1 cellular context compared by ENCODE assay signal in the genomic region with DNA sequence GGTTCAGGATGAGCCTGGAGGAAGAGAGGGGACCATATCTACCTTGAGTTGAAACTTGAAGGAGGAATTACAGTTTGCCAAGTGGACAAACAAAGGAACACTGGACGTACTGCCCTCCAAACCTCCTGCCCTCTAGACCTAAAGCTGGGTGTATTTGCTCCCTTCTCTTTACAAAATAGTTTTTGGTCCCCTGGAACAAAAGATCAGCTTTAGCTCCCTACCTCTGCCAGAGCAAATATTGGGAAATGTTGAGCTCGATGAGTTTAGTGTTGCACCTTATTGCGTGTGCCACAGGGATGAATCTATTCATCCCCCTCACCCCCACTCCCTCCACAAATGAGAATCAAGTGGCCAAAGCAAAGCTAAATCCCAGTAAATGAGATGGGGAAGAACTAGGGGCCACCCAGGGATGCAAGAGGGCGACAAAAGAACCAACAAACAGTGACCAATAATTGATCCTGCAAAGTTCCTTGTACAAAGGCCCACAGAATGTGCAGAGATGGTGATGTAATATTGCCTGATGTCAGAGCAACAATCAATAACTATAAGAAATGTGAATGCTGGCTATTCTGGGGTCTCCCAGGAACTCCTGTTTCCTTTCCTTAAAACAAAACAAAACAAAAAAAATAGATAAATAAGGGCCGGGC.
A peak's percentile ranks its signal among the peaks of the same experiment; 100 is the strongest.
TF ChIP-seq lines count a peak whose summit lies in the region.

No MANE protein-coding gene starts in this region.

TF ChIP-seq in HepG2, 621 proteins besides CTCF, POLR2A, EP300 and RAD21 (continued from another document and continues in another):
- TF ChIP-seq, protein P1, sequence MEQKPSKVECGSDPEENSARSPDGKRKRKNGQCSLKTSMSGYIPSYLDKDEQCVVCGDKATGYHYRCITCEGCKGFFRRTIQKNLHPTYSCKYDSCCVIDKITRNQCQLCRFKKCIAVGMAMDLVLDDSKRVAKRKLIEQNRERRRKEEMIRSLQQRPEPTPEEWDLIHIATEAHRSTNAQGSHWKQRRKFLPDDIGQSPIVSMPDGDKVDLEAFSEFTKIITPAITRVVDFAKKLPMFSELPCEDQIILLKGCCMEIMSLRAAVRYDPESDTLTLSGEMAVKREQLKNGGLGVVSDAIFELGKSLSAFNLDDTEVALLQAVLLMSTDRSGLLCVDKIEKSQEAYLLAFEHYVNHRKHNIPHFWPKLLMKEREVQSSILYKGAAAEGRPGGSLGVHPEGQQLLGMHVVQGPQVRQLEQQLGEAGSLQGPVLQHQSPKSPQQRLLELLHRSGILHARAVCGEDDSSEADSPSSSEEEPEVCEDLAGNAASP (CRISPR knock-in tag; IDR thresholded peaks at IDR 0.05; ENCODE audit: borderline replicate concordance), result peak; percentile 40; the same call in 1 of the 2 replicates
- TF ChIP-seq KLF16 (CRISPR knock-in tag; IDR thresholded peaks at IDR 0.05), result peak in 1 of 2 experiments; percentile 93; a peak in 2 of 4 replicates
- peak; percentile 64 for TF ChIP-seq ZNF788 (CRISPR knock-in tag; IDR thresholded peaks at IDR 0.05; ENCODE audit: borderline replicate concordance)
- TF ChIP-seq ZBTB44 (CRISPR knock-in tag; IDR thresholded peaks at IDR 0.05), result no peak
- TF ChIP-seq, protein P2, sequence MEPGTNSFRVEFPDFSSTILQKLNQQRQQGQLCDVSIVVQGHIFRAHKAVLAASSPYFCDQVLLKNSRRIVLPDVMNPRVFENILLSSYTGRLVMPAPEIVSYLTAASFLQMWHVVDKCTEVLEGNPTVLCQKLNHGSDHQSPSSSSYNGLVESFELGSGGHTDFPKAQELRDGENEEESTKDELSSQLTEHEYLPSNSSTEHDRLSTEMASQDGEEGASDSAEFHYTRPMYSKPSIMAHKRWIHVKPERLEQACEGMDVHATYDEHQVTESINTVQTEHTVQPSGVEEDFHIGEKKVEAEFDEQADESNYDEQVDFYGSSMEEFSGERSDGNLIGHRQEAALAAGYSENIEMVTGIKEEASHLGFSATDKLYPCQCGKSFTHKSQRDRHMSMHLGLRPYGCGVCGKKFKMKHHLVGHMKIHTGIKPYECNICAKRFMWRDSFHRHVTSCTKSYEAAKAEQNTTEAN (CRISPR knock-in tag; conservative IDR thresholded peaks at IDR 0.05), result peak; percentile 70; the same call in 1 of the 2 replicates
- TF ChIP-seq, protein P3, sequence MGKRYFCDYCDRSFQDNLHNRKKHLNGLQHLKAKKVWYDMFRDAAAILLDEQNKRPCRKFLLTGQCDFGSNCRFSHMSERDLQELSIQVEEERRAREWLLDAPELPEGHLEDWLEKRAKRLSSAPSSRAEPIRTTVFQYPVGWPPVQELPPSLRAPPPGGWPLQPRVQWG (CRISPR knock-in tag; IDR thresholded peaks at IDR 0.05; ENCODE audit: borderline replicate concordance, low read depth), result no peak
- peak; percentile 45; the same call in 1 of the 2 replicates for TF ChIP-seq AKAP8 (CRISPR knock-in tag; IDR thresholded peaks at IDR 0.05)
- TF ChIP-seq ZNF441 (CRISPR knock-in tag; IDR thresholded peaks at IDR 0.05; ENCODE audit: borderline replicate concordance), result no peak
- TF ChIP-seq MAZ (IDR thresholded peaks at IDR 0.05; ENCODE audit: borderline replicate concordance, low read depth, low read length), result no peak
- peak; percentile 24 for TF ChIP-seq MAZ (CRISPR knock-in tag; IDR thresholded peaks at IDR 0.05; ENCODE audit: low read depth)
- TF ChIP-seq ZNF343 (CRISPR knock-in tag; IDR thresholded peaks at IDR 0.05), result no peak
- peak; percentile 69; the same call in 1 of the 2 replicates for TF ChIP-seq TRAFD1 (CRISPR knock-in tag; IDR thresholded peaks at IDR 0.05; ENCODE audit: borderline replicate concordance)
- TF ChIP-seq FOXO1 (CRISPR knock-in tag; IDR thresholded peaks at IDR 0.05), result peak; percentile 68
- TF ChIP-seq HDAC1 (CRISPR knock-in tag; IDR thresholded peaks at IDR 0.05), result 0 out of 2 replicates have a peak, but pooled peaks have one; percentile 49
- TF ChIP-seq TBP (CRISPR knock-in tag; IDR thresholded peaks at IDR 0.05), result no peak
- peak; percentile 39; the same call in 1 of the 2 replicates for TF ChIP-seq ZNF746 (CRISPR knock-in tag; IDR thresholded peaks at IDR 0.05)
- TF ChIP-seq FOXJ3 (CRISPR knock-in tag; IDR thresholded peaks at IDR 0.05; ENCODE audit: borderline replicate concordance), result peak; percentile 82; the same call in 1 of the 2 replicates
- TF ChIP-seq FOXA1 (IDR thresholded peaks at IDR 0.05), result no peak
- peak; percentile 89 for TF ChIP-seq FOXA1 (CRISPR knock-in tag; IDR thresholded peaks at IDR 0.05)
- peak; percentile 91 for TF ChIP-seq CBX5 (CRISPR knock-in tag; IDR thresholded peaks at IDR 0.05; ENCODE audit: borderline replicate concordance)
- TF ChIP-seq ZNF614 (CRISPR knock-in tag; IDR thresholded peaks at IDR 0.05; ENCODE audit: borderline replicate concordance), result peak; percentile 91
- TF ChIP-seq SP140L (CRISPR knock-in tag; IDR thresholded peaks at IDR 0.05; ENCODE audit: borderline replicate concordance), result no peak
- TF ChIP-seq DMAP1 (CRISPR knock-in tag; IDR thresholded peaks at IDR 0.05), result no peak
- 0 out of 2 replicates have a peak, but pooled peaks have one; percentile 37 for TF ChIP-seq ZNF674 (CRISPR knock-in tag; IDR thresholded peaks at IDR 0.05; ENCODE audit: low read depth)
- TF ChIP-seq ATF7 (IDR thresholded peaks at IDR 0.05), result peak; percentile 69
- TF ChIP-seq ATF7 (CRISPR knock-in tag; IDR thresholded peaks at IDR 0.05), result peak; percentile 56; the same call in 1 of the 2 replicates
- TF ChIP-seq, protein P4, sequence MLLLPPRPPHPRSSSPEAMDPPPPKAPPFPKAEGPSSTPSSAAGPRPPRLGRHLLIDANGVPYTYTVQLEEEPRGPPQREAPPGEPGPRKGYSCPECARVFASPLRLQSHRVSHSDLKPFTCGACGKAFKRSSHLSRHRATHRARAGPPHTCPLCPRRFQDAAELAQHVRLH (CRISPR knock-in tag; IDR thresholded peaks at IDR 0.05; ENCODE audit: borderline replicate concordance, low read depth), result peak; percentile 7; the same call in 1 of the 2 replicates
- TF ChIP-seq TEAD3 (CRISPR knock-in tag; optimal IDR thresholded peaks at IDR 0.05; ENCODE audit: borderline replicate concordance), result peak; percentile 67
- peak; percentile 38; the same call in 1 of the 2 replicates for TF ChIP-seq MAX (IDR thresholded peaks at IDR 0.05)
- peak; percentile 64 for TF ChIP-seq KAT8 (CRISPR knock-in tag; IDR thresholded peaks at IDR 0.05)
- 0 out of 2 replicates have a peak, but pooled peaks have one; percentile 7 for TF ChIP-seq TSC22D2 (CRISPR knock-in tag; IDR thresholded peaks at IDR 0.05; ENCODE audit: borderline replicate concordance)
- TF ChIP-seq, protein P5, sequence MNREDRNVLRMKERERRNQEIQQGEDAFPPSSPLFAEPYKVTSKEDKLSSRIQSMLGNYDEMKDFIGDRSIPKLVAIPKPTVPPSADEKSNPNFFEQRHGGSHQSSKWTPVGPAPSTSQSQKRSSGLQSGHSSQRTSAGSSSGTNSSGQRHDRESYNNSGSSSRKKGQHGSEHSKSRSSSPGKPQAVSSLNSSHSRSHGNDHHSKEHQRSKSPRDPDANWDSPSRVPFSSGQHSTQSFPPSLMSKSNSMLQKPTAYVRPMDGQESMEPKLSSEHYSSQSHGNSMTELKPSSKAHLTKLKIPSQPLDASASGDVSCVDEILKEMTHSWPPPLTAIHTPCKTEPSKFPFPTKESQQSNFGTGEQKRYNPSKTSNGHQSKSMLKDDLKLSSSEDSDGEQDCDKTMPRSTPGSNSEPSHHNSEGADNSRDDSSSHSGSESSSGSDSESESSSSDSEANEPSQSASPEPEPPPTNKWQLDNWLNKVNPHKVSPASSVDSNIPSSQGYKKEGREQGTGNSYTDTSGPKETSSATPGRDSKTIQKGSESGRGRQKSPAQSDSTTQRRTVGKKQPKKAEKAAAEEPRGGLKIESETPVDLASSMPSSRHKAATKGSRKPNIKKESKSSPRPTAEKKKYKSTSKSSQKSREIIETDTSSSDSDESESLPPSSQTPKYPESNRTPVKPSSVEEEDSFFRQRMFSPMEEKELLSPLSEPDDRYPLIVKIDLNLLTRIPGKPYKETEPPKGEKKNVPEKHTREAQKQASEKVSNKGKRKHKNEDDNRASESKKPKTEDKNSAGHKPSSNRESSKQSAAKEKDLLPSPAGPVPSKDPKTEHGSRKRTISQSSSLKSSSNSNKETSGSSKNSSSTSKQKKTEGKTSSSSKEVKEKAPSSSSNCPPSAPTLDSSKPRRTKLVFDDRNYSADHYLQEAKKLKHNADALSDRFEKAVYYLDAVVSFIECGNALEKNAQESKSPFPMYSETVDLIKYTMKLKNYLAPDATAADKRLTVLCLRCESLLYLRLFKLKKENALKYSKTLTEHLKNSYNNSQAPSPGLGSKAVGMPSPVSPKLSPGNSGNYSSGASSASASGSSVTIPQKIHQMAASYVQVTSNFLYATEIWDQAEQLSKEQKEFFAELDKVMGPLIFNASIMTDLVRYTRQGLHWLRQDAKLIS (CRISPR knock-in tag; IDR thresholded peaks at IDR 0.05), result peak; percentile 49; the same call in 1 of the 2 replicates
- TF ChIP-seq KDM1A (CRISPR knock-in tag; IDR thresholded peaks at IDR 0.05), result 0 out of 2 replicates have a peak, but pooled peaks have one; percentile 65
- TF ChIP-seq, protein P6, sequence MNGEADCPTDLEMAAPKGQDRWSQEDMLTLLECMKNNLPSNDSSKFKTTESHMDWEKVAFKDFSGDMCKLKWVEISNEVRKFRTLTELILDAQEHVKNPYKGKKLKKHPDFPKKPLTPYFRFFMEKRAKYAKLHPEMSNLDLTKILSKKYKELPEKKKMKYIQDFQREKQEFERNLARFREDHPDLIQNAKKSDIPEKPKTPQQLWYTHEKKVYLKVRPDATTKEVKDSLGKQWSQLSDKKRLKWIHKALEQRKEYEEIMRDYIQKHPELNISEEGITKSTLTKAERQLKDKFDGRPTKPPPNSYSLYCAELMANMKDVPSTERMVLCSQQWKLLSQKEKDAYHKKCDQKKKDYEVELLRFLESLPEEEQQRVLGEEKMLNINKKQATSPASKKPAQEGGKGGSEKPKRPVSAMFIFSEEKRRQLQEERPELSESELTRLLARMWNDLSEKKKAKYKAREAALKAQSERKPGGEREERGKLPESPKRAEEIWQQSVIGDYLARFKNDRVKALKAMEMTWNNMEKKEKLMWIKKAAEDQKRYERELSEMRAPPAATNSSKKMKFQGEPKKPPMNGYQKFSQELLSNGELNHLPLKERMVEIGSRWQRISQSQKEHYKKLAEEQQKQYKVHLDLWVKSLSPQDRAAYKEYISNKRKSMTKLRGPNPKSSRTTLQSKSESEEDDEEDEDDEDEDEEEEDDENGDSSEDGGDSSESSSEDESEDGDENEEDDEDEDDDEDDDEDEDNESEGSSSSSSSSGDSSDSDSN (CRISPR knock-in tag; IDR thresholded peaks at IDR 0.05), result peak; percentile 39; the same call in 1 of the 2 replicates
- TF ChIP-seq MED13 (CRISPR knock-in tag; IDR thresholded peaks at IDR 0.05), result no peak
- TF ChIP-seq ZNF616 (CRISPR knock-in tag; IDR thresholded peaks at IDR 0.05; ENCODE audit: low read depth), result 0 out of 2 replicates have a peak, but pooled peaks have one; percentile 52
- peak; percentile 90; the same call in 1 of the 2 replicates for TF ChIP-seq FOXA3 (CRISPR knock-in tag; IDR thresholded peaks at IDR 0.05)
- TF ChIP-seq, protein P7, sequence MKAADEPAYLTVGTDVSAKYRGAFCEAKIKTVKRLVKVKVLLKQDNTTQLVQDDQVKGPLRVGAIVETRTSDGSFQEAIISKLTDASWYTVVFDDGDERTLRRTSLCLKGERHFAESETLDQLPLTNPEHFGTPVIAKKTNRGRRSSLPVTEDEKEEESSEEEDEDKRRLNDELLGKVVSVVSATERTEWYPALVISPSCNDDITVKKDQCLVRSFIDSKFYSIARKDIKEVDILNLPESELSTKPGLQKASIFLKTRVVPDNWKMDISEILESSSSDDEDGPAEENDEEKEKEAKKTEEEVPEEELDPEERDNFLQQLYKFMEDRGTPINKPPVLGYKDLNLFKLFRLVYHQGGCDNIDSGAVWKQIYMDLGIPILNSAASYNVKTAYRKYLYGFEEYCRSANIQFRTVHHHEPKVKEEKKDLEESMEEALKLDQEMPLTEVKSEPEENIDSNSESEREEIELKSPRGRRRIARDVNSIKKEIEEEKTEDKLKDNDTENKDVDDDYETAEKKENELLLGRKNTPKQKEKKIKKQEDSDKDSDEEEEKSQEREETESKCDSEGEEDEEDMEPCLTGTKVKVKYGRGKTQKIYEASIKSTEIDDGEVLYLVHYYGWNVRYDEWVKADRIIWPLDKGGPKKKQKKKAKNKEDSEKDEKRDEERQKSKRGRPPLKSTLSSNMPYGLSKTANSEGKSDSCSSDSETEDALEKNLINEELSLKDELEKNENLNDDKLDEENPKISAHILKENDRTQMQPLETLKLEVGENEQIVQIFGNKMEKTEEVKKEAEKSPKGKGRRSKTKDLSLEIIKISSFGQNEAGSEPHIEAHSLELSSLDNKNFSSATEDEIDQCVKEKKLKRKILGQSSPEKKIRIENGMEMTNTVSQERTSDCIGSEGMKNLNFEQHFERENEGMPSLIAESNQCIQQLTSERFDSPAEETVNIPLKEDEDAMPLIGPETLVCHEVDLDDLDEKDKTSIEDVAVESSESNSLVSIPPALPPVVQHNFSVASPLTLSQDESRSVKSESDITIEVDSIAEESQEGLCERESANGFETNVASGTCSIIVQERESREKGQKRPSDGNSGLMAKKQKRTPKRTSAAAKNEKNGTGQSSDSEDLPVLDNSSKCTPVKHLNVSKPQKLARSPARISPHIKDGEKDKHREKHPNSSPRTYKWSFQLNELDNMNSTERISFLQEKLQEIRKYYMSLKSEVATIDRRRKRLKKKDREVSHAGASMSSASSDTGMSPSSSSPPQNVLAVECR (CRISPR knock-in tag; IDR thresholded peaks at IDR 0.05; ENCODE audit: borderline replicate concordance), result no peak
- 0 out of 2 replicates have a peak, but pooled peaks have one; percentile 24 for TF ChIP-seq KLF6 (CRISPR knock-in tag; IDR thresholded peaks at IDR 0.05)
- TF ChIP-seq MLLT10 (CRISPR knock-in tag; IDR thresholded peaks at IDR 0.05), result no peak
- TF ChIP-seq HNRNPUL1 (IDR thresholded peaks at IDR 0.05; ENCODE audit: low read depth, low read length), result no peak
- TF ChIP-seq HDAC2 (CRISPR knock-in tag; IDR thresholded peaks at IDR 0.05), result peak; percentile 77
